Comparison of ENCODE assay signal across 16 cellular contexts in the genomic region with DNA sequence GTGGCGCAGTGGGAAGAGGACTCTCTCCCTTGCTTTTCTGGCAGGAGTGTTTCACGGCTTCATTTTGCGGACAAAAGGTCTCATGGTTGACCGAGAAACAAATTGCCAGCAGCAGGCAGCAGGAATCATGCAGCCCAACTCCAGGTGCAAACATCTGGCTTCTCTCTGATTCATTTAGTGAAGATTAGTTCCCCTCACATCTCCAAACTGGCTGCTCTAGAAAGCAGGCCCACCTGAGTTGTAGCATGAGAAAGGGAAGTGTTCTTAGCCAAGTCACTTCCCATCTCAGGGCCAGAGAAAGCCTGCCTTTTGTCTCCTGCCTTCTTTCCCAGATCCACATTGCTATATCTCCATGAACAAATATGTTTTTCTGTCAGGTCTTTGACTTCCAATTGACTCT.
DNase-seq lines count a peak whose midpoint lies in the region; ATAC-seq and TF ChIP-seq lines count a peak whose summit lies in the region.
"Had no signal": no experiment of that assay in that cellular context is flagged by ENCODE, and none has a peak within 500 bp of the region (broad histone marks: within the 10 kb centered on the region; RNA-seq: fewer than 3 reads in every experiment).

No MANE protein-coding gene starts in this region.

- H2AFZ ChIP-seq in OCI-LY3 (ENCODE audit: low read depth, low read length) = no peak overlapping the region
- H2AFZ ChIP-seq: GM23248 had no signal

- H3K9ac ChIP-seq in OCI-LY3 (ENCODE audit: low read length) = no peak overlapping the region
- H3K9ac ChIP-seq: GM23248 had no signal

- H3K27me3 ChIP-seq in OCI-LY3 (ENCODE audit: low read depth, low read length) = peaks cover 21% of the 10 kb centered on the region
- H3K27me3 ChIP-seq in Peyer's patch = no peaks in the 10 kb centered on the region

- no peaks in the 10 kb centered on the region for H3K36me3 ChIP-seq in OCI-LY3 (replicated peaks; ENCODE audit: low read depth, low read length)
- no peaks in the 10 kb centered on the region for H3K36me3 ChIP-seq in mucosa of descending colon (ENCODE audit: low read depth)
- no peaks in the 10 kb centered on the region for H3K36me3 ChIP-seq in Peyer's patch

- H3K4me3 ChIP-seq in GM12865 (ENCODE audit: low read depth, low read length) = no peak overlapping the region
- peak overlapping the region; percentile 19; the same call in 1 of the 2 replicates for H3K4me3 ChIP-seq in OCI-LY3 (ENCODE audit: low read length)
- H3K4me3 ChIP-seq in mucosa of descending colon = no peak overlapping the region
- no peak overlapping the region for H3K4me3 ChIP-seq in Peyer's patch
- H3K4me3 ChIP-seq: GM23248 had no signal

- ATAC-seq in mucosa of descending colon = no peak
- no peak for ATAC-seq in Right ventricle myocardium superior (ENCODE audit: poor library complexity)
- ATAC-seq: CD8-positive, alpha-beta T cell; HCT116 had no signal

- H3K4me2 ChIP-seq in OCI-LY3 (ENCODE audit: low read length) = peak overlapping the region; percentile 53

- no peaks in the 10 kb centered on the region for H3K79me2 ChIP-seq in OCI-LY3 (ENCODE audit: low read length)

- no peak for TF ChIP-seq CTCF in GM12865 (IDR thresholded peaks at IDR 0.05; ENCODE audit: insufficient read depth, low read depth, low read length, missing control alignments)
- no peak for TF ChIP-seq CTCF in OCI-LY3 (IDR thresholded peaks at IDR 0.05; ENCODE audit: low read depth, low read length)
- TF ChIP-seq CTCF in mucosa of descending colon (IDR thresholded peaks at IDR 0.05) = no peak
- TF ChIP-seq CTCF in Peyer's patch (IDR thresholded peaks at IDR 0.05) = no peak

- no peak for TF ChIP-seq POLR2A in Peyer's patch (IDR thresholded peaks at IDR 0.05)

- H3K4me1 ChIP-seq in OCI-LY3 (ENCODE audit: low read length) (peaks cover 29% of the 10 kb centered on the region), mucosa of descending colon (ENCODE audit: low read depth) (no peaks in the 10 kb centered on the region), Peyer's patch (peaks cover 0 to 4% (median 0%) of the 10 kb centered on the region in 4 donors)

- H3K9me3 ChIP-seq in OCI-LY3 (ENCODE audit: insufficient read depth, low read length) = no peaks in the 10 kb centered on the region
- H3K9me3 ChIP-seq in mucosa of descending colon = no peaks in the 10 kb centered on the region
- H3K9me3 ChIP-seq in Peyer's patch = no peaks in the 10 kb centered on the region

- intact Hi-C loops in mucosa of descending colon (cut with DNase I, micrococcal nuclease) (no loop called here), Right ventricle myocardium superior (cut with DNase I) (no loop called here)

- H4K20me1 ChIP-seq in OCI-LY3 (ENCODE audit: insufficient read depth, low read length) = no peaks in the 10 kb centered on the region

- H3K27ac ChIP-seq in OCI-LY3 (ENCODE audit: low read length) (no peak overlapping the region), Peyer's patch (no peak overlapping the region)
- H3K27ac ChIP-seq: 22Rv1, GM23248 had no signal

- DNase-seq in NCI-H345 (lab: John Stamatoyannopoulos, UW) (peak; percentile 30), NCI-H345 treated with DMSO at 0.1 percent for 48 hours (lab: John Stamatoyannopoulos, UW; ENCODE audit: unreplicated experiment) (no peak), GM12865 (ENCODE audit: low read depth) (peak; percentile 67), mucosa of descending colon (no peak), Right ventricle myocardium superior (no peak), Peyer's patch (no peak)
- DNase-seq: CD8-positive, alpha-beta T cell; COR-L47; DMS153; GF-D8; GM23248; IMR-90; KBM-7 had no signal

Comparison
In these comparisons a context has a peak if more than half of its experiments do, and no peak if none do; other contexts are left out.
1. DNase-seq: peak in NCI-H345 (single experiment) and GM12865 (single experiment); none in NCI-H345 treated with DMSO at 0.1 percent for 48 hours (single experiment), mucosa of descending colon (0 of 3), Right ventricle myocardium superior (single experiment) and Peyer's patch (0 of 3).